In the genomic region with DNA sequence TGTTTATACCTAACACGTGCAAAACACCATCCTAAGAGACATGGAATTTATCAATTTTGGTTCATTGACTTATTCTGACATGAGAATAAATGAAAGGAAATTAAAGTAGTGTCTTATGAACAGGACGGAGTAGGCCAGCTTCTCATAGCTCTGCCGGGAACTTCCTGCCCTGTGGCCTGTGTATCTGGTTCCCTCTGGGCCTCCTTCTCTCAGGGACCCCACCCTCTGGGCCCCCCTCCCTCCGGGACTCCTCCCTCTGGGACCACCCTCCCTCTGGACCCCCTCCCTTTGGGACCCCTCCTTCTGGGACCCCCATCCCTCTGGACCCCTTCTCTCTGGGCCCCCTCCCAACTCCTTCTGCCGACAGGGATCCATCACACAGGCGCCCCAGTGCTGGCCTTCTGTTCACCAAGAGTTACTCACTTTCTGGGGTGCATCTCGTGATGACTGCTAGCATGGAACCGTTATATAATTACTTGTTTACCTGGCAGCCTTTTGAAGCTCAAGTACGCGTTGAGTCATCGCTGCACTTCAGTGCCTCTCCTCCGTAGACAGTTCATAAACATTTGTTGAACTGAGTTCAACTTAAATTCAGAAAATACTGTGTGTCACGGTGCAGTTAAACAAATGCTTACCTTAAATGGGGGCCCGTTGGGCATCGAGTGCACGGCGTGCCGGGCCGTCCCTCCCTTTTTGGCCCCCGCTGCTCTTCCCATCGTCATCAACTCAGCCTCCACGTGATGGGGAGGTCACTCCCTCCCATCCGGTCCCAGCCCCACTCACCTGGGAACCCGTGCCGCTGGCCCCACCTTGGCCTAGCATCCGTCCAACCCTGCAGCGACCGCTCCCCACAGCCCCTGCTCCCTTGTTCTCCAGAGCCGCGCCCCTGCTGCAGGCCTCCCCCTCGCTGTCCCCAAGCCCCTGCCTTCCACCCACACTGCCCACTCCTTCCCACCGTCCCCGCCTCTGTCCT, we compare ENCODE assay signal across 1 cellular context.
TF ChIP-seq lines count a peak whose summit lies in the region.

No MANE protein-coding gene starts in this region.

TF ChIP-seq in HepG2, 621 proteins besides CTCF, POLR2A, EP300 and RAD21 (continued from another document and continues in another):
- TF ChIP-seq, protein P1, sequence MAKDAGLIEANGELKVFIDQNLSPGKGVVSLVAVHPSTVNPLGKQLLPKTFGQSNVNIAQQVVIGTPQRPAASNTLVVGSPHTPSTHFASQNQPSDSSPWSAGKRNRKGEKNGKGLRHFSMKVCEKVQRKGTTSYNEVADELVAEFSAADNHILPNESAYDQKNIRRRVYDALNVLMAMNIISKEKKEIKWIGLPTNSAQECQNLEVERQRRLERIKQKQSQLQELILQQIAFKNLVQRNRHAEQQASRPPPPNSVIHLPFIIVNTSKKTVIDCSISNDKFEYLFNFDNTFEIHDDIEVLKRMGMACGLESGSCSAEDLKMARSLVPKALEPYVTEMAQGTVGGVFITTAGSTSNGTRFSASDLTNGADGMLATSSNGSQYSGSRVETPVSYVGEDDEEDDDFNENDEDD (CRISPR knock-in tag; IDR thresholded peaks at IDR 0.05; ENCODE audit: borderline replicate concordance) = peak; percentile 76; the same call in 1 of the 2 replicates
- TF ChIP-seq ZNF839 (CRISPR knock-in tag; IDR thresholded peaks at IDR 0.05; ENCODE audit: borderline replicate concordance) (no peak), TBX3 (IDR thresholded peaks at IDR 0.05; ENCODE audit: borderline replicate concordance) (peak; percentile 31; the same call in 1 of the 2 replicates), ZNF614 (CRISPR knock-in tag; IDR thresholded peaks at IDR 0.05; ENCODE audit: borderline replicate concordance) (peak; percentile 76), ZNF460 (CRISPR knock-in tag; IDR thresholded peaks at IDR 0.05; ENCODE audit: borderline replicate concordance) (peak; percentile 22; the same call in 1 of the 2 replicates), ZNF552 (CRISPR knock-in tag; IDR thresholded peaks at IDR 0.05; ENCODE audit: borderline replicate concordance) (peak; percentile 82; the same call in 1 of the 2 replicates), ZNF136 (CRISPR knock-in tag; IDR thresholded peaks at IDR 0.05; ENCODE audit: low read depth) (0 out of 2 replicates have a peak, but pooled peaks have one; percentile 48), ZIK1 (CRISPR knock-in tag; IDR thresholded peaks at IDR 0.05; ENCODE audit: borderline replicate concordance, low read depth) (no peak), STAT5B (CRISPR knock-in tag; IDR thresholded peaks at IDR 0.05) (no peak), NFKBIZ (CRISPR knock-in tag; IDR thresholded peaks at IDR 0.05) (0 out of 2 replicates have a peak, but pooled peaks have one; percentile 77), REPIN1 (CRISPR knock-in tag; IDR thresholded peaks at IDR 0.05; ENCODE audit: borderline replicate concordance, low read depth) (0 out of 2 replicates have a peak, but pooled peaks have one; percentile 45), TFAP4 (IDR thresholded peaks at IDR 0.05; ENCODE audit: borderline replicate concordance, low read depth) (0 out of 2 replicates have a peak, but pooled peaks have one; percentile 6), NR2F1 (CRISPR knock-in tag; IDR thresholded peaks at IDR 0.05) (peak; percentile 20 to 28; a peak in 1 of 4 replicates), ZEB1 (IDR thresholded peaks at IDR 0.05; ENCODE audit: insufficient replicate concordance, low read depth) (peak; percentile 76), SRF (IDR thresholded peaks at IDR 0.05; ENCODE audit: low read depth, low read length) (peak; percentile 66; the same call in 1 of the 2 replicates), NR2F6 (IDR thresholded peaks at IDR 0.05) (no peak; the same call in 1 of the 2 replicates), NR2F6 (CRISPR knock-in tag; IDR thresholded peaks at IDR 0.05) (peak; percentile 64), RXRB (CRISPR knock-in tag; IDR thresholded peaks at IDR 0.05; ENCODE audit: borderline replicate concordance) (peak; percentile 97), ZBTB40 (IDR thresholded peaks at IDR 0.05) (no peak), ZBTB40 (CRISPR knock-in tag; IDR thresholded peaks at IDR 0.05) (no peak; the same call in 1 of the 2 replicates), SP5 (CRISPR knock-in tag; IDR thresholded peaks at IDR 0.05; ENCODE audit: borderline replicate concordance, low read depth) (peak; percentile 77)
- TF ChIP-seq, protein P2, sequence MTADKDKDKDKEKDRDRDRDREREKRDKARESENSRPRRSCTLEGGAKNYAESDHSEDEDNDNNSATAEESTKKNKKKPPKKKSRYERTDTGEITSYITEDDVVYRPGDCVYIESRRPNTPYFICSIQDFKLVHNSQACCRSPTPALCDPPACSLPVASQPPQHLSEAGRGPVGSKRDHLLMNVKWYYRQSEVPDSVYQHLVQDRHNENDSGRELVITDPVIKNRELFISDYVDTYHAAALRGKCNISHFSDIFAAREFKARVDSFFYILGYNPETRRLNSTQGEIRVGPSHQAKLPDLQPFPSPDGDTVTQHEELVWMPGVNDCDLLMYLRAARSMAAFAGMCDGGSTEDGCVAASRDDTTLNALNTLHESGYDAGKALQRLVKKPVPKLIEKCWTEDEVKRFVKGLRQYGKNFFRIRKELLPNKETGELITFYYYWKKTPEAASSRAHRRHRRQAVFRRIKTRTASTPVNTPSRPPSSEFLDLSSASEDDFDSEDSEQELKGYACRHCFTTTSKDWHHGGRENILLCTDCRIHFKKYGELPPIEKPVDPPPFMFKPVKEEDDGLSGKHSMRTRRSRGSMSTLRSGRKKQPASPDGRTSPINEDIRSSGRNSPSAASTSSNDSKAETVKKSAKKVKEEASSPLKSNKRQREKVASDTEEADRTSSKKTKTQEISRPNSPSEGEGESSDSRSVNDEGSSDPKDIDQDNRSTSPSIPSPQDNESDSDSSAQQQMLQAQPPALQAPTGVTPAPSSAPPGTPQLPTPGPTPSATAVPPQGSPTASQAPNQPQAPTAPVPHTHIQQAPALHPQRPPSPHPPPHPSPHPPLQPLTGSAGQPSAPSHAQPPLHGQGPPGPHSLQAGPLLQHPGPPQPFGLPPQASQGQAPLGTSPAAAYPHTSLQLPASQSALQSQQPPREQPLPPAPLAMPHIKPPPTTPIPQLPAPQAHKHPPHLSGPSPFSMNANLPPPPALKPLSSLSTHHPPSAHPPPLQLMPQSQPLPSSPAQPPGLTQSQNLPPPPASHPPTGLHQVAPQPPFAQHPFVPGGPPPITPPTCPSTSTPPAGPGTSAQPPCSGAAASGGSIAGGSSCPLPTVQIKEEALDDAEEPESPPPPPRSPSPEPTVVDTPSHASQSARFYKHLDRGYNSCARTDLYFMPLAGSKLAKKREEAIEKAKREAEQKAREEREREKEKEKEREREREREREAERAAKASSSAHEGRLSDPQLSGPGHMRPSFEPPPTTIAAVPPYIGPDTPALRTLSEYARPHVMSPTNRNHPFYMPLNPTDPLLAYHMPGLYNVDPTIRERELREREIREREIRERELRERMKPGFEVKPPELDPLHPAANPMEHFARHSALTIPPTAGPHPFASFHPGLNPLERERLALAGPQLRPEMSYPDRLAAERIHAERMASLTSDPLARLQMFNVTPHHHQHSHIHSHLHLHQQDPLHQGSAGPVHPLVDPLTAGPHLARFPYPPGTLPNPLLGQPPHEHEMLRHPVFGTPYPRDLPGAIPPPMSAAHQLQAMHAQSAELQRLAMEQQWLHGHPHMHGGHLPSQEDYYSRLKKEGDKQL (CRISPR knock-in tag; IDR thresholded peaks at IDR 0.05; ENCODE audit: low read depth) = peak; percentile 75
- TF ChIP-seq, protein P3, sequence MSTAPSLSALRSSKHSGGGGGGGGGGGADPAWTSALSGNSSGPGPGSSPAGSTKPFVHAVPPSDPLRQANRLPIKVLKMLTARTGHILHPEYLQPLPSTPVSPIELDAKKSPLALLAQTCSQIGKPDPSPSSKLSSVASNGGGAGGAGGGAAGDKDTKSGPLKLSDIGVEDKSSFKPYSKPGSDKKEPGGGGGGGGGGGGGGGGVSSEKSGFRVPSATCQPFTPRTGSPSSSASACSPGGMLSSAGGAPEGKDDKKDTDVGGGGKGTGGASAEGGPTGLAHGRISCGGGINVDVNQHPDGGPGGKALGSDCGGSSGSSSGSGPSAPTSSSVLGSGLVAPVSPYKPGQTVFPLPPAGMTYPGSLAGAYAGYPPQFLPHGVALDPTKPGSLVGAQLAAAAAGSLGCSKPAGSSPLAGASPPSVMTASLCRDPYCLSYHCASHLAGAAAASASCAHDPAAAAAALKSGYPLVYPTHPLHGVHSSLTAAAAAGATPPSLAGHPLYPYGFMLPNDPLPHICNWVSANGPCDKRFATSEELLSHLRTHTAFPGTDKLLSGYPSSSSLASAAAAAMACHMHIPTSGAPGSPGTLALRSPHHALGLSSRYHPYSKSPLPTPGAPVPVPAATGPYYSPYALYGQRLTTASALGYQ (CRISPR knock-in tag; IDR thresholded peaks at IDR 0.05) = peak; percentile 71; the same call in 1 of the 2 replicates
- TF ChIP-seq, protein P4, sequence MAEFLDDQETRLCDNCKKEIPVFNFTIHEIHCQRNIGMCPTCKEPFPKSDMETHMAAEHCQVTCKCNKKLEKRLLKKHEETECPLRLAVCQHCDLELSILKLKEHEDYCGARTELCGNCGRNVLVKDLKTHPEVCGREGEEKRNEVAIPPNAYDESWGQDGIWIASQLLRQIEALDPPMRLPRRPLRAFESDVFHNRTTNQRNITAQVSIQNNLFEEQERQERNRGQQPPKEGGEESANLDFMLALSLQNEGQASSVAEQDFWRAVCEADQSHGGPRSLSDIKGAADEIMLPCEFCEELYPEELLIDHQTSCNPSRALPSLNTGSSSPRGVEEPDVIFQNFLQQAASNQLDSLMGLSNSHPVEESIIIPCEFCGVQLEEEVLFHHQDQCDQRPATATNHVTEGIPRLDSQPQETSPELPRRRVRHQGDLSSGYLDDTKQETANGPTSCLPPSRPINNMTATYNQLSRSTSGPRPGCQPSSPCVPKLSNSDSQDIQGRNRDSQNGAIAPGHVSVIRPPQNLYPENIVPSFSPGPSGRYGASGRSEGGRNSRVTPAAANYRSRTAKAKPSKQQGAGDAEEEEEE (CRISPR knock-in tag; IDR thresholded peaks at IDR 0.05; ENCODE audit: borderline replicate concordance) = no peak
- TF ChIP-seq, protein P5, sequence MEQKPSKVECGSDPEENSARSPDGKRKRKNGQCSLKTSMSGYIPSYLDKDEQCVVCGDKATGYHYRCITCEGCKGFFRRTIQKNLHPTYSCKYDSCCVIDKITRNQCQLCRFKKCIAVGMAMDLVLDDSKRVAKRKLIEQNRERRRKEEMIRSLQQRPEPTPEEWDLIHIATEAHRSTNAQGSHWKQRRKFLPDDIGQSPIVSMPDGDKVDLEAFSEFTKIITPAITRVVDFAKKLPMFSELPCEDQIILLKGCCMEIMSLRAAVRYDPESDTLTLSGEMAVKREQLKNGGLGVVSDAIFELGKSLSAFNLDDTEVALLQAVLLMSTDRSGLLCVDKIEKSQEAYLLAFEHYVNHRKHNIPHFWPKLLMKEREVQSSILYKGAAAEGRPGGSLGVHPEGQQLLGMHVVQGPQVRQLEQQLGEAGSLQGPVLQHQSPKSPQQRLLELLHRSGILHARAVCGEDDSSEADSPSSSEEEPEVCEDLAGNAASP (CRISPR knock-in tag; IDR thresholded peaks at IDR 0.05; ENCODE audit: borderline replicate concordance) = peak; percentile 86; the same call in 1 of the 2 replicates
